ENCODE assay signal across 20 cellular contexts in genomic region chr19:2140193-2140545, GRCh38. TPM values are rescaled to one million over a fixed set of nuclear protein-coding genes. Genes with fewer than 3 reads are reported as not detected.
"Had no signal": no experiment of that assay in that cellular context is flagged by ENCODE, and none has a peak within 500 bp of the region (broad histone marks: within the 10 kb centered on the region; RNA-seq: fewer than 3 reads in every experiment).

No MANE protein-coding gene starts in this region.

- H3K27ac ChIP-seq: ascending aorta, colonic mucosa, epithelial cell of prostate, foreskin keratinocyte, pancreas, sigmoid colon, WERI-Rb-1 had no signal

- H3K4me3 ChIP-seq: ascending aorta, colonic mucosa, lung, pancreas, sigmoid colon had no signal

- H3K9me3 ChIP-seq: ascending aorta, colonic mucosa, pancreas, sigmoid colon had no signal

- H3K27me3 ChIP-seq: ascending aorta, colonic mucosa, foreskin keratinocyte, pancreas, sigmoid colon had no signal

- H3K27me3 Mint-ChIP-seq: activated naive CD4-positive, alpha-beta T cell treated with anti-CD3 and anti-CD28 coated beads, Interleukin-2, amount 50 U/mL, for 24 hours; central memory CD8-positive, alpha-beta T cell had no signal

- H3K4me1 ChIP-seq: ascending aorta, colonic mucosa, foreskin keratinocyte, pancreas had no signal

- ATAC-seq: foreskin keratinocyte, left lobe of liver had no signal

- H3K9me3 Mint-ChIP-seq: activated naive CD4-positive, alpha-beta T cell treated with anti-CD3 and anti-CD28 coated beads, Interleukin-2, amount 50 U/mL, for 24 hours; central memory CD8-positive, alpha-beta T cell; endodermal cell had no signal

- H3K4me3 Mint-ChIP-seq: activated naive CD4-positive, alpha-beta T cell treated with anti-CD3 and anti-CD28 coated beads, Interleukin-2, amount 50 U/mL, for 24 hours; central memory CD8-positive, alpha-beta T cell; endodermal cell had no signal

- H3K4me1 Mint-ChIP-seq: endodermal cell had no signal

- DNase-seq: activated CD4-positive, alpha-beta T cell treated with anti-CD3 and anti-CD28 coated beads, Interleukin-2, amount 50 U/mL, for 4 hours; activated gamma-delta T cell; colonic mucosa; endodermal cell; foreskin keratinocyte; hippocampal formation; pancreas; sigmoid colon; stimulated activated CD4-positive, alpha-beta T cell treated with anti-CD3 and anti-CD28 coated beads, Interleukin-12 subunit alpha, Interleukin-12 subunit beta, amount 100 ng/mL, for 4 hours; stimulated activated CD4-positive, alpha-beta T cell treated with anti-CD3 and anti-CD28 coated beads, Interleukin-1b, Interleukin-23, amount 100 ng/mL, for 48 hours; stimulated activated CD8-positive, alpha-beta memory T cell treated with anti-CD3 and anti-CD28 coated beads, Interleukin-4, amount 100 ng/mL, for 48 hours; stimulated activated naive CD4-positive, alpha-beta T cell; T-helper 2 cell; WERI-Rb-1 had no signal

- H3K27ac Mint-ChIP-seq: activated naive CD4-positive, alpha-beta T cell treated with anti-CD3 and anti-CD28 coated beads, Interleukin-2, amount 50 U/mL, for 24 hours; endodermal cell had no signal

RNA-seq across cellular contexts. Expression of gene IZUMO4, which starts 43.5 kb away (rescaled TPM):
- total RNA-seq: ascending aorta had no signal
